ENCODE assay signal across 8 cellular contexts in the genomic region with DNA sequence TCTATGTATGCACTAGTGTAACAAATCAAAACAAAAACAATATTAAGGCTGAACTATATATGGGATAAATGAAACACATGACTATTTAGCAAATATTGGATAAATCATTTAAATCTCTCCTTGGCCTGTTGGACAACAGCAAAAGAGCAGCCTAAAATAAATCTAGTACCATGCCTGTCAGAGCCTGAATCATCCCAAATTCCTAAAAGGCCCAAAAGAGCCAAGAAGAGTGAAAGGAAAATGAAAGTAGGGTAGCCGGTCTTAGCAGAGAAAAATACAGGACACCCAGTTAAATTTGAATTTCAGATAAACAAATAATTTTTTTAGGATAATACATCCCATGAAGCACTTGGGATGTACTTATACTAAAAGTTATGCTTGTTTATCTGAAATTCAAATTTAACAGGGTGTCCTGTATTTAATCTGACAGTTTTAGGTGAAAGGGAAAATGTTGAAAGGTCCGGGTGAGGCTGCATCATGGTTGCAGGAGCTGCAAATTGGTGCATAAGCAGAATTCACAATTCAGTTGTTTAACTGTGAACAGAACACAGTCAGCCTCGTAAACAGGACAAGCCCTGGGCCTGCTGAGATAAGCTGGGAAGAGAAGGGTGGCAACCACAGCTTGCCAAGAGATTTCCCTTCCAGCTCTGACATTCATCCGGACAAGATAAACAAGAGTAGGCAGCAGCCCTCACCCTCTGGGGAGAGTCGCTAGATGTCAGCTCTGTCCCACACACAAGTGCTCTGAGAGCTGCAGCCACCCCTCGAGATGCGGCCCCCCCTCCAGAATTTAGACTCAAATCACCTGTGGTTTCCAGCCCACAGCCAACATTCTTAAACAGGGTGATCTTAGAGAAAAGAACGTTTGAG. TPM values are rescaled to one million over a fixed set of nuclear protein-coding genes. Genes with fewer than 3 reads are reported as not detected.
DNase-seq lines count a peak whose midpoint lies in the region; ATAC-seq and FAIRE-seq lines count a peak whose summit lies in the region.

No MANE protein-coding gene starts in this region.

- H3K4me3 ChIP-seq in CD8-positive, alpha-beta memory T cell (ENCODE audit: low read length), result no peak overlapping the region

- no peaks in the 10 kb centered on the region for H3K9me3 Mint-ChIP-seq in CD8-positive, alpha-beta memory T cell

- FAIRE-seq in frontal cortex (lab: Jason Lieb, UNC), result no peak

- H3K36me3 ChIP-seq in CD8-positive, alpha-beta memory T cell (ENCODE audit: insufficient read depth, low read length), result no peaks in the 10 kb centered on the region

- peaks cover 9 to 25% (median 17%) of the 10 kb centered on the region in 3 donors for H3K4me1 Mint-ChIP-seq in CD8-positive, alpha-beta memory T cell

- no peak for ATAC-seq in GM19467 (IDR thresholded peaks at IDR 0.05; ENCODE audit: unreplicated experiment)

- H3K27ac ChIP-seq in CD8-positive, alpha-beta memory T cell (ENCODE audit: low read depth, low read length), result no peak overlapping the region

- peaks cover 0 to 2% of the 10 kb centered on the region in 2 donors for H3K27me3 Mint-ChIP-seq in CD8-positive, alpha-beta memory T cell

- H3K9me3 ChIP-seq in CD8-positive, alpha-beta memory T cell (ENCODE audit: low read length), result no peaks in the 10 kb centered on the region

- POLR2A ChIA-PET in CD8-positive, alpha-beta memory T cell (lab: Charles Lee), result no interaction called here

- H3K27ac Mint-ChIP-seq in CD8-positive, alpha-beta memory T cell, result peak overlapping the region in 2 of 8 donors; percentile 39 to 57

- no peaks in the 10 kb centered on the region for H3K27me3 ChIP-seq in CD8-positive, alpha-beta memory T cell (ENCODE audit: insufficient read depth, low read length, poor library complexity, severe bottlenecking)

- CTCF ChIA-PET in CD8-positive, alpha-beta memory T cell (lab: Charles Lee), result interaction anchor here (0.7 to 1.1 kb wide), 2 partner anchors 517 kb away, joined by 3 to 4 read pairs; no protein-coding TSS in a partner anchor

- DNase-seq in CD8-positive, alpha-beta memory T cell, result peak in 3 of 5 donors; percentile 21 to 57 (median 35)
- peak; percentile 73 for DNase-seq in H4 (ENCODE audit: low spot score)
- peak; percentile 35 for DNase-seq in NCI-H2227 treated with DMSO at 0.1 percent for 48 hours (lab: John Stamatoyannopoulos, UW)
- DNase-seq in activated T-cell treated with anti-CD3 and anti-CD28 coated beads, Interleukin-2, amount 50 U/mL, for 48 hours, result peak; percentile 38 to 56
- peak; percentile 51 to 58 for DNase-seq in frontal cortex (ENCODE audit: low spot score in 2 of 2)
- peak in 50 of 56 donors; percentile 21 to 85 (median 62) for DNase-seq in nucleus accumbens (lab: John Stamatoyannopoulos, UW)
- no peak for DNase-seq in AML-193 (lab: John Stamatoyannopoulos, UW)

- H3K36me3 Mint-ChIP-seq in CD8-positive, alpha-beta memory T cell, result peaks cover 0 to 36% (median 10%) of the 10 kb centered on the region in 3 donors

- no peaks in the 10 kb centered on the region for H3K4me1 ChIP-seq in CD8-positive, alpha-beta memory T cell (ENCODE audit: insufficient read depth, low read length)

- H3K4me3 Mint-ChIP-seq in CD8-positive, alpha-beta memory T cell, result no peak overlapping the region

RNA-seq across cellular contexts. Expression of a gene that starts 30.3 kb away (rescaled TPM):
- 10 to 100 TPM; 14.3 to 14.7 TPM for total RNA-seq in CD8-positive, alpha-beta memory T cell
- 17.9 TPM for polyA plus RNA-seq in CD8-positive, alpha-beta memory T cell
- total RNA-seq in H4 (2014; rRNA removed; shearing (Covaris generic)), result 7.7 and 8.5 TPM in 2 replicates
- total RNA-seq in frontal cortex, result 7.7 TPM

RNA-seq across cellular contexts. Expression of a gene that starts 30.4 kb away (rescaled TPM):
- 10 to 100 TPM; 19.7 to 20.0 TPM for total RNA-seq in CD8-positive, alpha-beta memory T cell
- 3.6 TPM for polyA plus RNA-seq in CD8-positive, alpha-beta memory T cell
- 4.4 and 6.5 TPM in 2 replicates for total RNA-seq in H4 (2014; rRNA removed; shearing (Covaris generic))
- total RNA-seq in frontal cortex, result 18.3 TPM

RNA-seq across cellular contexts. Expression of a gene that starts 54.2 kb away (rescaled TPM):
- 1 to 10 TPM; 4.8 to 5.8 TPM for total RNA-seq in CD8-positive, alpha-beta memory T cell
- polyA plus RNA-seq in CD8-positive, alpha-beta memory T cell, result 6.7 TPM
- total RNA-seq in H4 (2014; rRNA removed; shearing (Covaris generic)), result 2.5 and 4.9 TPM in 2 replicates
- total RNA-seq in frontal cortex, result 10.2 TPM

Comparison
In these comparisons a context has a peak if more than half of its experiments do, and no peak if none do; other contexts are left out.
1. DNase-seq: peak in CD8-positive, alpha-beta memory T cell (3 of 5), H4 (single experiment), NCI-H2227 treated with DMSO at 0.1 percent for 48 hours (single experiment), activated T-cell treated with anti-CD3 and anti-CD28 coated beads, Interleukin-2, amount 50 U/mL, for 48 hours (2 of 2), frontal cortex (2 of 2) and nucleus accumbens (50 of 56); none in AML-193 (0 of 2).